Comparison of ENCODE assay signal across 1 cellular context in genomic region chr1:234986750-234987414, GRCh38.
TF ChIP-seq lines count a peak whose summit lies in the region.

No MANE protein-coding gene starts in this region.

TF ChIP-seq in HepG2, 621 proteins besides CTCF, POLR2A, EP300 and RAD21 (continued from another document and continues in another):
- no peak for TF ChIP-seq DR1 (CRISPR knock-in tag; IDR thresholded peaks at IDR 0.05)
- TF ChIP-seq ZNF841 (CRISPR knock-in tag; IDR thresholded peaks at IDR 0.05; ENCODE audit: borderline replicate concordance), result no peak
- peak; percentile 79; the same call in 1 of the 2 replicates for TF ChIP-seq ELF1 (CRISPR knock-in tag; IDR thresholded peaks at IDR 0.05)
- no peak for TF ChIP-seq SMYD3 (CRISPR knock-in tag; IDR thresholded peaks at IDR 0.05)
- no peak for TF ChIP-seq ATF6 (CRISPR knock-in tag; conservative IDR thresholded peaks at IDR 0.05)
- TF ChIP-seq ZMAT5 (CRISPR knock-in tag; IDR thresholded peaks at IDR 0.05; ENCODE audit: borderline replicate concordance, low read depth), result no peak
- TF ChIP-seq ZBTB33 (CRISPR knock-in tag; IDR thresholded peaks at IDR 0.05), result no peak
- no peak for TF ChIP-seq ONECUT2 (CRISPR knock-in tag; IDR thresholded peaks at IDR 0.05)
- TF ChIP-seq ETV5 (CRISPR knock-in tag; IDR thresholded peaks at IDR 0.05; ENCODE audit: borderline replicate concordance), result peak; percentile 65; the same call in 1 of the 2 replicates
- TF ChIP-seq CCAR2 (optimal IDR thresholded peaks at IDR 0.05; ENCODE audit: low read depth, low read length), result no peak
- TF ChIP-seq ZNF619 (CRISPR knock-in tag; IDR thresholded peaks at IDR 0.05), result no peak
- no peak for TF ChIP-seq ZNF431 (CRISPR knock-in tag; IDR thresholded peaks at IDR 0.05; ENCODE audit: borderline replicate concordance, low read depth)
- TF ChIP-seq ZSCAN30 (CRISPR knock-in tag; IDR thresholded peaks at IDR 0.05), result no peak
- TF ChIP-seq MTF1 (CRISPR knock-in tag; IDR thresholded peaks at IDR 0.05), result no peak
- TF ChIP-seq ZNF225 (CRISPR knock-in tag; IDR thresholded peaks at IDR 0.05), result no peak
- no peak for TF ChIP-seq ZNF567 (CRISPR knock-in tag; IDR thresholded peaks at IDR 0.05; ENCODE audit: borderline replicate concordance)
- no peak; the same call in 1 of the 2 replicates for TF ChIP-seq ZBTB7B (CRISPR knock-in tag; IDR thresholded peaks at IDR 0.05)
- no peak for TF ChIP-seq ZNF652 (CRISPR knock-in tag; IDR thresholded peaks at IDR 0.05; ENCODE audit: borderline replicate concordance, low read depth)
- no peak for TF ChIP-seq HNRNPL (IDR thresholded peaks at IDR 0.05; ENCODE audit: low read depth, low read length)
- TF ChIP-seq ZNF672 (CRISPR knock-in tag; IDR thresholded peaks at IDR 0.05), result no peak
- no peak for TF ChIP-seq MED8 (CRISPR knock-in tag; IDR thresholded peaks at IDR 0.05; ENCODE audit: insufficient replicate concordance)
- no peak for TF ChIP-seq ZNF646 (CRISPR knock-in tag; IDR thresholded peaks at IDR 0.05)
- no peak for TF ChIP-seq ZSCAN5A (CRISPR knock-in tag; IDR thresholded peaks at IDR 0.05; ENCODE audit: borderline replicate concordance)
- no peak for TF ChIP-seq NFKB2 (CRISPR knock-in tag; IDR thresholded peaks at IDR 0.05; ENCODE audit: borderline replicate concordance)
- TF ChIP-seq KLF13 (CRISPR knock-in tag; IDR thresholded peaks at IDR 0.05), result no peak
- TF ChIP-seq PBX3 (CRISPR knock-in tag; IDR thresholded peaks at IDR 0.05; ENCODE audit: borderline replicate concordance), result no peak
- no peak for TF ChIP-seq ZNF230 (CRISPR knock-in tag; IDR thresholded peaks at IDR 0.05)
- no peak for TF ChIP-seq TRIM22 (IDR thresholded peaks at IDR 0.05)
- TF ChIP-seq SRF (IDR thresholded peaks at IDR 0.05; ENCODE audit: low read depth, low read length), result no peak
- no peak for TF ChIP-seq ZNF280D (CRISPR knock-in tag; IDR thresholded peaks at IDR 0.05)
- no peak for TF ChIP-seq THAP7 (CRISPR knock-in tag; IDR thresholded peaks at IDR 0.05)
- 0 out of 2 replicates have a peak, but pooled peaks have one; percentile 38 for TF ChIP-seq MBD4 (IDR thresholded peaks at IDR 0.05; ENCODE audit: borderline replicate concordance, low read length)
- TF ChIP-seq ZNF577 (CRISPR knock-in tag; IDR thresholded peaks at IDR 0.05; ENCODE audit: borderline replicate concordance, low read depth), result no peak
- TF ChIP-seq HNF1B (CRISPR knock-in tag; IDR thresholded peaks at IDR 0.05), result no peak
- no peak for TF ChIP-seq ZNF556 (CRISPR knock-in tag; IDR thresholded peaks at IDR 0.05; ENCODE audit: borderline replicate concordance)
- no peak; the same call in 1 of the 2 replicates for TF ChIP-seq ERF (CRISPR knock-in tag; IDR thresholded peaks at IDR 0.05)
- no peak for TF ChIP-seq SPEN (CRISPR knock-in tag; IDR thresholded peaks at IDR 0.05; ENCODE audit: low read depth)
- no peak for TF ChIP-seq ZNF296 (CRISPR knock-in tag; conservative IDR thresholded peaks at IDR 0.05)
- TF ChIP-seq NCOA5 (CRISPR knock-in tag; IDR thresholded peaks at IDR 0.05), result 0 out of 2 replicates have a peak, but pooled peaks have one; percentile 19
- TF ChIP-seq NRL (CRISPR knock-in tag; IDR thresholded peaks at IDR 0.05; ENCODE audit: borderline replicate concordance), result no peak
- no peak for TF ChIP-seq NR3C1 (CRISPR knock-in tag; IDR thresholded peaks at IDR 0.05)
